ENCODE assay signal across 1 cellular context in the genomic region with DNA sequence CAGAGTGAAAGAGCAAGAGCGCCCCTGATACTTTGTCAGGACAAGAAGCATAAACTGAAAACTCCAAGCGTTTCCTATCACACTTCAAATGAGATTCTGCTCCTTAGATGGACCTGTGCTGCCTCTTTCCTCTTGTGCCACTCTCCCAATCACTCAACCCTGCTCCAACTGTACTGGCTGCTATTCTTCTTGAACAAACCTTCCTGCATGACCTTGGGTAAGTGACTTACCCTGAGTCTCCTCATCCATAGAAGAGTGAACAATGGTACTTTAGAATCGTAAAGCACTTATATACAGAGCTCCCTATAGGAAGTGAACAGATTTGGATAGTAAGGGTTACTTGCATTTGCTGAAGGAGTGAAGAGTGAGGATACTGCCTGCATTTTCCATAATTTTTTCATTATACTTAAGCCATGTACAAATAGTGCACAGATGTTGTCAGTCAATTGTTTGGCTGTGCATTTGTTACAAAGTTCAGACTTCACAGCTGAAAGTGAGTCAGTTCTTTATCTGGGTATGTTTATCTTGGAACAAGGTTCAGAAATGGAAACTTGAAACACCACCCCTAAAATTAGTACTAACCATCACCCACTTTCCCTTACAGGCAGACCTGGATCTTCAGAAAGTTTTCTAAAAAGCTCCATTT.
A peak's percentile ranks its signal among the peaks of the same experiment; 100 is the strongest.
TF ChIP-seq lines count a peak whose summit lies in the region.

No MANE protein-coding gene starts in this region.

TF ChIP-seq in HepG2, 621 proteins besides CTCF, POLR2A, EP300 and RAD21 (continued from another document and continues in another):
- TF ChIP-seq ZBTB39 (CRISPR knock-in tag; IDR thresholded peaks at IDR 0.05) (no peak), ZKSCAN8 (CRISPR knock-in tag; IDR thresholded peaks at IDR 0.05; ENCODE audit: borderline replicate concordance) (peak; percentile 52; the same call in 1 of the 2 replicates), NFATC3 (CRISPR knock-in tag; IDR thresholded peaks at IDR 0.05) (no peak), ZNF460 (CRISPR knock-in tag; IDR thresholded peaks at IDR 0.05; ENCODE audit: borderline replicate concordance) (no peak), DNMT3B (CRISPR knock-in tag; conservative IDR thresholded peaks at IDR 0.05) (0 out of 2 replicates have a peak, but pooled peaks have one; percentile 24), TBX2 (CRISPR knock-in tag; IDR thresholded peaks at IDR 0.05; ENCODE audit: borderline replicate concordance) (peak; percentile 53; the same call in 1 of the 2 replicates), FOXA3 (CRISPR knock-in tag; IDR thresholded peaks at IDR 0.05) (peak; percentile 87), PAF1 (CRISPR knock-in tag; IDR thresholded peaks at IDR 0.05) (no peak), MEF2D (CRISPR knock-in tag; IDR thresholded peaks at IDR 0.05) (peak; percentile 61), PCBP2 (optimal IDR thresholded peaks at IDR 0.05; ENCODE audit: low read depth, low read length, poor library complexity, severe bottlenecking) (no peak), DPF2 (CRISPR knock-in tag; IDR thresholded peaks at IDR 0.05; ENCODE audit: borderline replicate concordance, low read depth) (peak; percentile 48; the same call in 1 of the 2 replicates), ZNF670 (CRISPR knock-in tag; IDR thresholded peaks at IDR 0.05; ENCODE audit: borderline replicate concordance) (no peak), ZSCAN22 (CRISPR knock-in tag; IDR thresholded peaks at IDR 0.05) (no peak), NR0B2 (CRISPR knock-in tag; IDR thresholded peaks at IDR 0.05) (no peak), CEBPG (CRISPR knock-in tag; IDR thresholded peaks at IDR 0.05) (peak; percentile 51), TGIF2 (CRISPR knock-in tag; IDR thresholded peaks at IDR 0.05) (no peak), TAF1 (CRISPR knock-in tag; IDR thresholded peaks at IDR 0.05) (no peak), KDM6A (CRISPR knock-in tag; IDR thresholded peaks at IDR 0.05; ENCODE audit: low read depth) (peak; percentile 60), ZNF883 (CRISPR knock-in tag; IDR thresholded peaks at IDR 0.05; ENCODE audit: not compliant biosample characterization) (no peak), ZNF572 (CRISPR knock-in tag; IDR thresholded peaks at IDR 0.05) (no peak), ZNF7 (CRISPR knock-in tag; IDR thresholded peaks at IDR 0.05) (no peak), TSC22D2 (CRISPR knock-in tag; IDR thresholded peaks at IDR 0.05; ENCODE audit: borderline replicate concordance) (no peak), GTF2F1 (IDR thresholded peaks at IDR 0.05; ENCODE audit: low read length) (no peak), ZC3H4 (CRISPR knock-in tag; IDR thresholded peaks at IDR 0.05; ENCODE audit: borderline replicate concordance) (no peak), CREB1 (IDR thresholded peaks at IDR 0.05) (no peak), CREB1 (CRISPR knock-in tag; IDR thresholded peaks at IDR 0.05) (peak; percentile 43; the same call in 1 of the 2 replicates), ELF3 (CRISPR knock-in tag; IDR thresholded peaks at IDR 0.05) (peak; percentile 44), KAT8 (CRISPR knock-in tag; IDR thresholded peaks at IDR 0.05) (no peak; the same call in 1 of the 2 replicates), ZEB1 (IDR thresholded peaks at IDR 0.05; ENCODE audit: insufficient replicate concordance, low read depth) (no peak), YEATS4 (CRISPR knock-in tag; IDR thresholded peaks at IDR 0.05; ENCODE audit: borderline replicate concordance) (0 out of 2 replicates have a peak, but pooled peaks have one; percentile 13), ZNF704 (CRISPR knock-in tag; IDR thresholded peaks at IDR 0.05; ENCODE audit: borderline replicate concordance) (no peak), PAXIP1 (CRISPR knock-in tag; conservative IDR thresholded peaks at IDR 0.05) (peak; percentile 90), ZSCAN9 (CRISPR knock-in tag; IDR thresholded peaks at IDR 0.05; ENCODE audit: borderline replicate concordance) (no peak; the same call in 1 of the 2 replicates), ISL2 (CRISPR knock-in tag; IDR thresholded peaks at IDR 0.05) (peak; percentile 50; the same call in 1 of the 2 replicates), RFX5 (IDR thresholded peaks at IDR 0.05; ENCODE audit: low read depth, low read length) (no peak), PRPF4 (IDR thresholded peaks at IDR 0.05; ENCODE audit: low read depth, low read length, poor library complexity, severe bottlenecking) (no peak), ZGPAT (CRISPR knock-in tag; IDR thresholded peaks at IDR 0.05) (peak; percentile 62; the same call in 1 of the 2 replicates), ZNF782 (CRISPR knock-in tag; IDR thresholded peaks at IDR 0.05; ENCODE audit: borderline replicate concordance) (no peak)
- TF ChIP-seq, protein P1, sequence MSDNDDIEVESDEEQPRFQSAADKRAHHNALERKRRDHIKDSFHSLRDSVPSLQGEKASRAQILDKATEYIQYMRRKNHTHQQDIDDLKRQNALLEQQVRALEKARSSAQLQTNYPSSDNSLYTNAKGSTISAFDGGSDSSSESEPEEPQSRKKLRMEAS (IDR thresholded peaks at IDR 0.05): no peak
- TF ChIP-seq, protein P2, sequence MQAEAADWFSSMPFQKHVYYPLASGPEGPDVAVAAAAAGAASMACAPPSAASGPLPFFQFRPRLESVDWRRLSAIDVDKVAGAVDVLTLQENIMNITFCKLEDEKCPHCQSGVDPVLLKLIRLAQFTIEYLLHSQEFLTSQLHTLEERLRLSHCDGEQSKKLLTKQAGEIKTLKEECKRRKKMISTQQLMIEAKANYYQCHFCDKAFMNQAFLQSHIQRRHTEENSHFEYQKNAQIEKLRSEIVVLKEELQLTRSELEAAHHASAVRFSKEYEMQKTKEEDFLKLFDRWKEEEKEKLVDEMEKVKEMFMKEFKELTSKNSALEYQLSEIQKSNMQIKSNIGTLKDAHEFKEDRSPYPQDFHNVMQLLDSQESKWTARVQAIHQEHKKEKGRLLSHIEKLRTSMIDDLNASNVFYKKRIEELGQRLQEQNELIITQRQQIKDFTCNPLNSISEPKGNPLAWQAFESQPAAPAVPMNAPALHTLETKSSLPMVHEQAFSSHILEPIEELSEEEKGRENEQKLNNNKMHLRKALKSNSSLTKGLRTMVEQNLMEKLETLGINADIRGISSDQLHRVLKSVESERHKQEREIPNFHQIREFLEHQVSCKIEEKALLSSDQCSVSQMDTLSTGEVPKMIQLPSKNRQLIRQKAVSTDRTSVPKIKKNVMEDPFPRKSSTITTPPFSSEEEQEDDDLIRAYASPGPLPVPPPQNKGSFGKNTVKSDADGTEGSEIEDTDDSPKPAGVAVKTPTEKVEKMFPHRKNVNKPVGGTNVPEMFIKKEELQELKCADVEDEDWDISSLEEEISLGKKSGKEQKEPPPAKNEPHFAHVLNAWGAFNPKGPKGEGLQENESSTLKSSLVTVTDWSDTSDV (CRISPR knock-in tag; IDR thresholded peaks at IDR 0.05): no peak
- TF ChIP-seq, protein P3, sequence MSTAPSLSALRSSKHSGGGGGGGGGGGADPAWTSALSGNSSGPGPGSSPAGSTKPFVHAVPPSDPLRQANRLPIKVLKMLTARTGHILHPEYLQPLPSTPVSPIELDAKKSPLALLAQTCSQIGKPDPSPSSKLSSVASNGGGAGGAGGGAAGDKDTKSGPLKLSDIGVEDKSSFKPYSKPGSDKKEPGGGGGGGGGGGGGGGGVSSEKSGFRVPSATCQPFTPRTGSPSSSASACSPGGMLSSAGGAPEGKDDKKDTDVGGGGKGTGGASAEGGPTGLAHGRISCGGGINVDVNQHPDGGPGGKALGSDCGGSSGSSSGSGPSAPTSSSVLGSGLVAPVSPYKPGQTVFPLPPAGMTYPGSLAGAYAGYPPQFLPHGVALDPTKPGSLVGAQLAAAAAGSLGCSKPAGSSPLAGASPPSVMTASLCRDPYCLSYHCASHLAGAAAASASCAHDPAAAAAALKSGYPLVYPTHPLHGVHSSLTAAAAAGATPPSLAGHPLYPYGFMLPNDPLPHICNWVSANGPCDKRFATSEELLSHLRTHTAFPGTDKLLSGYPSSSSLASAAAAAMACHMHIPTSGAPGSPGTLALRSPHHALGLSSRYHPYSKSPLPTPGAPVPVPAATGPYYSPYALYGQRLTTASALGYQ (CRISPR knock-in tag; IDR thresholded peaks at IDR 0.05): no peak
- TF ChIP-seq, protein P4, sequence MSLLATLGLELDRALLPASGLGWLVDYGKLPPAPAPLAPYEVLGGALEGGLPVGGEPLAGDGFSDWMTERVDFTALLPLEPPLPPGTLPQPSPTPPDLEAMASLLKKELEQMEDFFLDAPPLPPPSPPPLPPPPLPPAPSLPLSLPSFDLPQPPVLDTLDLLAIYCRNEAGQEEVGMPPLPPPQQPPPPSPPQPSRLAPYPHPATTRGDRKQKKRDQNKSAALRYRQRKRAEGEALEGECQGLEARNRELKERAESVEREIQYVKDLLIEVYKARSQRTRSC (CRISPR knock-in tag; IDR thresholded peaks at IDR 0.05; ENCODE audit: low read depth): no peak
- TF ChIP-seq, protein P5, sequence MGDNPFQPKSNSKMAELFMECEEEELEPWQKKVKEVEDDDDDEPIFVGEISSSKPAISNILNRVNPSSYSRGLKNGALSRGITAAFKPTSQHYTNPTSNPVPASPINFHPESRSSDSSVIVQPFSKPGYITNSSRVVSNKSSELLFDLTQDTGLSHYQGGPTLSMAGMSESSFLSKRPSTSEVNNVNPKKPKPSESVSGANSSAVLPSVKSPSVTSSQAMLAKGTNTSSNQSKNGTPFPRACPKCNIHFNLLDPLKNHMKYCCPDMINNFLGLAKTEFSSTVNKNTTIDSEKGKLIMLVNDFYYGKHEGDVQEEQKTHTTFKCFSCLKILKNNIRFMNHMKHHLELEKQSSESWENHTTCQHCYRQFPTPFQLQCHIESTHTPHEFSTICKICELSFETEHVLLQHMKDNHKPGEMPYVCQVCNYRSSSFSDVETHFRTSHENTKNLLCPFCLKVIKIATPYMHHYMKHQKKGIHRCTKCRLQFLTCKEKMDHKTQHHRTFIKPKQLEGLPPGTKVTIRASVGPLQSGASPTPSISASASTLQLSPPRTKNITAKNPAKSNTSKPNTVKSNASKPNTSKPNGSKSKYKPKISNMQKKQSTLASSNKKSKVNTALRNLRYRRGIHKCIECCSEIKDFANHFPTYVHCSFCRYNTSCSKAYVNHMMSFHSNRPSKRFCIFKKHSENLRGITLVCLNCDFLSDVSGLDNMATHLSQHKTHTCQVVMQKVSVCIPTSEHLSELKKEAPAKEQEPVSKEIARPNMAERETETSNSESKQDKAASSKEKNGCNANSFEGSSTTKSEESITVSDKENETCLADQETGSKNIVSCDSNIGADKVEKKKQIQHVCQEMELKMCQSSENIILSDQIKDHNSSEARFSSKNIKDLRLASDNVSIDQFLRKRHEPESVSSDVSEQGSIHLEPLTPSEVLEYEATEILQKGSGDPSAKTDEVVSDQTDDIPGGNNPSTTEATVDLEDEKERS (CRISPR knock-in tag; IDR thresholded peaks at IDR 0.05): no peak
